Comparison of ENCODE assay signal across 8 cellular contexts in the genomic region with DNA sequence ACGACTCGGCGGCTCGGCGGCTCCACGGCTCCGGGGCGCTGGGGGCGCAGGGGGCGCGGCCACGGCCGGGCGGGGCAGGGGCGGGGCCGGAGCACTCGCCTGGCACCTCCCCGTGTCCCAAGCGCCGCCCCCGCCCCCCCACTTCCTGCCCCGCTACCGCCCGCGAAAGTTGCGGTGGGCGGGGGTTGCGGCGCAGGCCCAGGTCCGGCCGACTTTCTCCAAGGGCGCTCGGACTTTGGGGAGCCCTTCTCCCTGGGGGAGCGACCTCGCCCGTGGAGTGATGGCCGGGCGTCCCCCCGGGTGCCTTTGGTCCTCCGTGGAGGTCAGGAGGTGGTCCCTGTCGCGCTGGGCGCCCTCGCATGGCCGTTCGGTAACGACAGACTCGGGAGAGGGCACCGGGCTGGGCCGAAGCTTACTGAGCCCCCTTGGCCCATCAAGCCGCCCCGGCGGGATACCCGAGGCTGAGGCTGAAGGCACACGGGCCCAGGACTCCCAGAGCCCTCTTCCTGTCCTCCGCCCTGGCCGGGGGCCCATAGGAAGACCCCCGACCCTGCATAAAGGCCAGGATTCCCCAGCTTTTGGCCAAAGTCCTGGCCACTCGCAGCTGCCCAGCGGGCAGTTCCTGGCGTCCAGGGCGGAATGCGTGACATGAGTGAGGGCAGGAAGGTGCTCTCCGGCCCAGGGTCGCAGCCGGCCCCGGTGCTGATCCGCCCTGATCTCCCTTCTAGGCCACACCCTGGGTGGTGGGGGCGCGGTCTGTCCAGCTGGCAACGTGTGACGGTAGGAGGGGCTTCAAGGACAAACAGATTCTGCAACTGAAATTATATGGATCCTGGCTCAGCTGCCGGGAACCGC. TPM values are rescaled to one million over a fixed set of nuclear protein-coding genes. Genes with fewer than 3 reads are reported as not detected.
A peak's percentile ranks its signal among the peaks of the same experiment; 100 is the strongest.
DNase-seq lines count a peak whose midpoint lies in the region; ATAC-seq and TF ChIP-seq lines count a peak whose summit lies in the region.

No MANE protein-coding gene starts in this region.

- BruUV-seq in HCT116 (replicated peaks; lab: Mats Ljungman, UMichigan), result TSS peak; percentile 87

- H3K4me3 ChIP-seq in HCT116 (replicated peaks in 1 of 2; ENCODE audit: low read depth in 1 of 2, low read length in 2 of 2), result peak overlapping the region; percentile 79 to 80
- H3K4me3 ChIP-seq in heart left ventricle, result peak overlapping the region; percentile 53 to 88 (median 73)
- peak overlapping the region; percentile 56 to 68 for H3K4me3 ChIP-seq in prostate gland
- peak overlapping the region; percentile 51 to 82 for H3K4me3 ChIP-seq in uterus

- H3K4me1 Mint-ChIP-seq in activated naive CD8-positive, alpha-beta T cell treated with anti-CD3 and anti-CD28 coated beads for 36 hours, result peaks cover 2% of the 10 kb centered on the region

- CTCF ChIA-PET in HCT116 (lab: Charles Lee), result interaction anchor here (0.8 to 3.8 kb wide), 12 partner anchors 12 to 266 kb away, joined by 3 to 76 read pairs (median 6); a partner anchor contains a TSS

- POLR2A ChIA-PET in HCT116 (lab: Charles Lee), result interaction anchor here (1.0 to 1.1 kb wide), 2 partner anchors 32 to 210 kb away, joined by 4 to 9 read pairs; a partner anchor contains a TSS

- H3K9me3 ChIP-seq in HCT116 (ENCODE audit: control insufficient read depth in 1 of 2, insufficient read depth in 1 of 2, low read depth in 1 of 2, low read length in 2 of 2), result no peaks in the 10 kb centered on the region
- H3K9me3 ChIP-seq in heart left ventricle, result no peaks in the 10 kb centered on the region
- no peaks in the 10 kb centered on the region for H3K9me3 ChIP-seq in prostate gland
- no peaks in the 10 kb centered on the region for H3K9me3 ChIP-seq in uterus

- H3K4me3 Mint-ChIP-seq in activated naive CD8-positive, alpha-beta T cell treated with anti-CD3 and anti-CD28 coated beads for 36 hours, result peak overlapping the region; percentile 63

- H3K27ac ChIP-seq in HCT116 (ENCODE audit: low read depth, low read length) (peak overlapping the region; percentile 89), heart left ventricle (peak overlapping the region; percentile 60 to 95 (median 92)), prostate gland (peak overlapping the region; percentile 89 to 94), uterus (peak overlapping the region; percentile 82 to 95)

- H3K9me3 Mint-ChIP-seq in activated naive CD8-positive, alpha-beta T cell treated with anti-CD3 and anti-CD28 coated beads for 36 hours, result no peaks in the 10 kb centered on the region

- H3K27me3 ChIP-seq in HCT116 (ENCODE audit: insufficient read depth, low read length) (no peaks in the 10 kb centered on the region), heart left ventricle (peaks cover 0 to 4% (median 0%) of the 10 kb centered on the region in 9 donors), prostate gland (replicated peaks; ENCODE audit: insufficient read depth) (no peaks in the 10 kb centered on the region), uterus (no peaks in the 10 kb centered on the region)

- intact Hi-C loops in HCT116 (cut with micrococcal nuclease), result loop anchor here (1.0 to 10.0 kb wide), 5 partner anchors 32 to 638 kb away; a partner anchor contains a TSS
- intact Hi-C loops in heart left ventricle (cut with DNase I), result loop anchor here in 1 of 10 donors (5.0 to 10.0 kb wide), 3 partner anchors 36 to 458 kb away; a partner anchor contains a TSS
- intact Hi-C loops in prostate gland (cut with DNase I), result no loop called here
- intact Hi-C loops in uterus (cut with DNase I; ENCODE audit: low total_unique reads), result loop anchor here (5.0 kb wide), 1 partner anchor 201 kb away; no protein-coding TSS in a partner anchor

- RAD21 ChIA-PET in HCT116 (lab: Charles Lee; ENCODE audit: low non-redundant PET in 1 of 2, low total read pairs in 2 of 2, uncharacterized antibody in 2 of 2, unreplicated experiment in 2 of 2), result interaction anchor here (0.7 to 2.6 kb wide), 4 partner anchors 32 to 211 kb away, joined by 5 to 13 read pairs (median 8); a partner anchor contains a TSS

- H3K9ac ChIP-seq in HCT116 (ENCODE audit: low read length), result peak overlapping the region; percentile 76

- H3K36me3 ChIP-seq in HCT116 (ENCODE audit: control insufficient read depth in 1 of 2, insufficient read depth in 2 of 2, low read length in 2 of 2) (no peaks in the 10 kb centered on the region), heart left ventricle (no peaks in the 10 kb centered on the region), prostate gland (no peaks in the 10 kb centered on the region), uterus (no peaks in the 10 kb centered on the region)

- peak; percentile 41 for TF ChIP-seq POLR2A in HCT116 (IDR thresholded peaks at IDR 0.05; ENCODE audit: borderline replicate concordance, extremely low read depth, insufficient read depth, insufficient read length)
- peak in 1 of 2 donors; percentile 49 for TF ChIP-seq POLR2A in heart left ventricle (IDR thresholded peaks at IDR 0.05)
- TF ChIP-seq POLR2A in prostate gland (IDR thresholded peaks at IDR 0.05), result peak; percentile 73
- TF ChIP-seq POLR2A in uterus (IDR thresholded peaks at IDR 0.05), result peak; percentile 20 to 74

- H3K4me1 ChIP-seq in HCT116 (ENCODE audit: control insufficient read depth in 1 of 2, insufficient read depth in 2 of 2, low read length in 2 of 2), result peaks cover 19 to 40% of the 10 kb centered on the region in 2 experiments
- H3K4me1 ChIP-seq in heart left ventricle, result peaks cover 4 to 31% (median 20%) of the 10 kb centered on the region in 12 donors
- H3K4me1 ChIP-seq in prostate gland (replicated peaks), result no peaks in the 10 kb centered on the region
- H3K4me1 ChIP-seq in uterus, result peaks cover 0 to 20% of the 10 kb centered on the region in 2 donors

- H3K27ac Mint-ChIP-seq in activated naive CD8-positive, alpha-beta T cell treated with anti-CD3 and anti-CD28 coated beads for 36 hours, result no peak overlapping the region

- H2AFZ ChIP-seq in HCT116 (ENCODE audit: low read depth, low read length, poor library complexity, severe bottlenecking), result peak overlapping the region; percentile 45

- H3K27me3 Mint-ChIP-seq in activated naive CD8-positive, alpha-beta T cell treated with anti-CD3 and anti-CD28 coated beads for 36 hours, result peaks cover 32% of the 10 kb centered on the region

- TF ChIP-seq CTCF in HCT116 (IDR thresholded peaks at IDR 0.05 in 2 of 3, conservative IDR thresholded peaks at IDR 0.05 in 1 of 3; ENCODE audit: borderline replicate concordance in 1 of 3, insufficient read depth in 1 of 3, low read depth in 2 of 3, low read length in 2 of 3), result peak in 2 of 3 experiments; percentile 48 to 50; a peak in 4 of 6 replicates
- TF ChIP-seq CTCF in heart left ventricle (IDR thresholded peaks at IDR 0.05), result peak in 11 of 12 donors; percentile 10 to 66 (median 41)
- TF ChIP-seq CTCF in prostate gland (IDR thresholded peaks at IDR 0.05), result peak; percentile 12 to 56 (median 42)
- peak; percentile 34 to 50 (median 36) for TF ChIP-seq CTCF in uterus (IDR thresholded peaks at IDR 0.05)

- no peaks in the 10 kb centered on the region for H4K20me1 ChIP-seq in HCT116 (ENCODE audit: insufficient read depth)

- H3K9me2 ChIP-seq in HCT116 (ENCODE audit: insufficient read depth), result no peaks in the 10 kb centered on the region

- no peaks in the 10 kb centered on the region for H3K36me3 Mint-ChIP-seq in activated naive CD8-positive, alpha-beta T cell treated with anti-CD3 and anti-CD28 coated beads for 36 hours

- H3K79me2 ChIP-seq in HCT116 (ENCODE audit: insufficient read depth, low read length), result peaks cover 32% of the 10 kb centered on the region

- WGBS in heart left ventricle, 4 donors, result 0 to 1% (median 0%) methylated on average over 30 to 74 of the region's 74 CpGs
- WGBS in prostate gland, result under 1% methylated on average over 42 of the region's 74 CpGs

- TF ChIP-seq RAD21 in HCT116 (IDR thresholded peaks at IDR 0.05; ENCODE audit: low read depth), result no peak

- ATAC-seq in HCT116, result peak; percentile 70
- peak; percentile 68 to 87 (median 80) for ATAC-seq in heart left ventricle

- DNase-seq in ELR (ENCODE audit: low read depth) (peak; percentile 95), HCT116 (ENCODE audit: low read depth, low spot score) (peak; percentile 43), NAMALWA (ENCODE audit: low spot score) (peak; percentile 76), SKM-1 treated with dmso at 0.1 percent for 144 hours (lab: John Stamatoyannopoulos, UW; ENCODE audit: unreplicated experiment) (peak; percentile 25), heart left ventricle (peak; percentile 84 to 90 (median 88)), prostate gland (ENCODE audit: low spot score) (peak; percentile 84), uterus (peak; percentile 92 to 93)
- DNase-seq in activated naive CD8-positive, alpha-beta T cell treated with anti-CD3 and anti-CD28 coated beads for 36 hours, result peak; percentile 76

- peak overlapping the region; percentile 99 for H3K4me2 ChIP-seq in HCT116 (ENCODE audit: low read length)

TF ChIP-seq in HCT116, 20 proteins besides CTCF, POLR2A, EP300 and RAD21:
- TF ChIP-seq POLR2AphosphoS5 (IDR thresholded peaks at IDR 0.05; ENCODE audit: low read depth, low read length) (peak; percentile 37; the same call in 1 of the 2 replicates), CBX3 (IDR thresholded peaks at IDR 0.05; ENCODE audit: low read depth) (no peak)

RNA-seq across cellular contexts. Expression of a gene that starts 0.9 kb away (rescaled TPM):
- 33.2 TPM for total RNA-seq in HCT116 (2021; ENCODE audit: unreplicated experiment)
- polyA plus RNA-seq in HCT116 (2012), result 18.2 and 21.1 TPM in 2 replicates
- 1 to 10 TPM; 4.2 TPM for total RNA-seq in activated naive CD8-positive, alpha-beta T cell treated with anti-CD3 and anti-CD28 coated beads for 36 hours
- 1 to 10 TPM; 3.4 to 9.9 (median 5.3) TPM for total RNA-seq in heart left ventricle
- polyA plus RNA-seq in heart left ventricle, result 1 to 10 TPM; 3.3 to 6.5 TPM
- 10 to 100 TPM; 13.5 to 19.5 TPM for total RNA-seq in prostate gland
- total RNA-seq in uterus, result 10 to 100 TPM in 3 of 4 donors, 1 to 10 TPM in 1; 4.7 to 42.2 (median 15.8) TPM

RNA-seq across cellular contexts. Expression of a gene that starts 32.3 kb away (rescaled TPM):
- total RNA-seq in HCT116 (2021; ENCODE audit: unreplicated experiment), result 17.0 TPM
- polyA plus RNA-seq in HCT116 (2012), result 9.3 and 9.4 TPM in 2 replicates
- total RNA-seq in activated naive CD8-positive, alpha-beta T cell treated with anti-CD3 and anti-CD28 coated beads for 36 hours, result 10 to 100 TPM; 12.6 to 12.7 TPM
- total RNA-seq in heart left ventricle, result 10 to 100 TPM in 4 of 9 donors, 1 to 10 TPM in 5; 5.3 to 13.8 (median 9.3) TPM
- polyA plus RNA-seq in heart left ventricle, result 1 to 10 TPM; 1.8 to 8.9 TPM
- 10 to 100 TPM; 16.2 to 30.1 TPM for total RNA-seq in prostate gland
- total RNA-seq in uterus, result 10 to 100 TPM in 2 of 4 donors, 1 to 10 TPM in 2; 7.4 to 23.9 (median 13.6) TPM

Comparison
In these comparisons a context has a peak if more than half of its experiments do, and no peak if none do; other contexts are left out.
1. Peak in every context shown above with its lines: DNase-seq, ATAC-seq, H3K4me3 ChIP-seq and H3K27ac ChIP-seq.
2. DNase-seq: peak in every context shown above with its lines; median percentile 95 in ELR; 92 in uterus; 88 in heart left ventricle; 84 in prostate gland; 76 in NAMALWA; 76 in activated naive CD8-positive, alpha-beta T cell treated with anti-CD3 and anti-CD28 coated beads for 36 hours; 43 in HCT116; 25 in SKM-1 treated with dmso at 0.1 percent for 144 hours.